ENCODE assay signal across 24 cellular contexts in the genomic region with DNA sequence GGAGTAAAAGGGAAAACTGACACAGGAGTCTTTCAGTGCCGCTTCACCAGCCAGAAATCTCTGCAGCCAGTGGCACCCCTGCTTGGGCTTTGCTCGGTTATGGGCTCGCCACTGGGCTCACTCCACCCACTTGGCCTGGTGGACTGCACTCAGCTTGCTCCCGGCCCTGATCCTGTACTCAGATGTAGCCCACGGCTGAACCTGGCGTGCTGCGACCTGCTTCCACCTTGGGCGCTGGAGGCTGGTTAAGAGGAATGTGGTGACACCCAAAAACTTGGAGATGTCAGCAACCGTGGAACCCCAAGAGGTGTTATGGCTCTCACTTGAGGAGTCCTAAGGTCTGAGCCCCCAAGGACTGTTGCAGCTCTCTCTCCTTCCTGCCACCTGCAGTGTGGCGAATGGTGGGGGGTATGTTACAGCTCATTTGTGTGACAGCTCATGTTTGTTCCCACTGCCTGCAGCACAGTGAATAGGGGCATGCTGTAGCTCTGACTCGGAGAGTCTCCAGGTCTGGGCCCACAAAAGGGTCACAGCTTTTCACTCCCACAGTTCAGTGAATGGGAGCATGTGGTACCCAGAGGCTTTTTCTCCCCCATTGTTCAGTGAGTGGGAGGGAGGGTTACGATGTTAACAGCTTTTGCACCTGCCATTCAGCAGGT.
"Had no signal": no experiment of that assay in that cellular context is flagged by ENCODE, and none has a peak within 500 bp of the region (broad histone marks: within the 10 kb centered on the region; RNA-seq: fewer than 3 reads in every experiment).

No MANE protein-coding gene starts in this region.

- DNase-seq: activated CD4-positive, alpha-beta T cell treated with anti-CD3 and anti-CD28 coated beads, Interleukin-2, amount 50 U/mL, for 1 hour; activated CD4-positive, CD25-positive, alpha-beta regulatory T cell treated with anti-CD3 and anti-CD28 coated beads, Interleukin-2, amount 50 U/mL, for 72 hours; activated CD8-positive, alpha-beta T cell treated with anti-CD3 and anti-CD28 coated beads, Interleukin-2, amount 10 ng/mL, durations not matched to agents 7 days and 5 days; brain microvascular endothelial cell; central memory CD4-positive, alpha-beta T cell; effector memory CD4-positive, alpha-beta T cell; hypothalamus; mesenchymal stem cell; nucleus accumbens; sigmoid colon; stimulated activated CD4-positive, alpha-beta T cell treated with anti-CD3 and anti-CD28 coated beads, Interleukin-4, amount 100 ng/mL, for 1 hour; substantia nigra; T-helper 17 cell; thyroid gland had no signal

- ATAC-seq: activated CD8-positive, alpha-beta T cell treated with anti-CD3 and anti-CD28 coated beads, Interleukin-2, amount 10 ng/mL, durations not matched to agents 7 days and 5 days; activated naive CD4-positive, alpha-beta T cell treated with anti-CD3 and anti-CD28 coated beads, Interleukin-2, amount 50 U/mL, for 72 hours; T-helper 17 cell had no signal

- FAIRE-seq: colon, endothelial cell of umbilical vein, frontal cortex had no signal

- H3K4me1 ChIP-seq: ascending aorta, esophagus muscularis mucosa, sigmoid colon, thyroid gland had no signal

- H3K27me3 ChIP-seq: ascending aorta, brain microvascular endothelial cell, esophagus muscularis mucosa, sigmoid colon, thyroid gland had no signal

- H3K36me3 ChIP-seq: ascending aorta, brain microvascular endothelial cell, esophagus muscularis mucosa, sigmoid colon, thyroid gland had no signal

- H3K27me3 Mint-ChIP-seq: stimulated activated naive CD8-positive, alpha-beta T cell treated with anti-CD3 and anti-CD28 coated beads, Interleukin-15, Interleukin-2, amounts not matched to agents 100 ng/mL and 50 ng/mL, for 24 hours; T-helper 17 cell had no signal

- H3K4me3 ChIP-seq: ascending aorta, esophagus muscularis mucosa, sigmoid colon, thyroid gland had no signal

- H3K4me1 Mint-ChIP-seq: nephron, T-helper 17 cell had no signal

- H3K4me3 Mint-ChIP-seq: activated CD8-positive, alpha-beta T cell treated with anti-CD3 and anti-CD28 coated beads, Interleukin-2, amount 10 ng/mL, durations not matched to agents 7 days and 5 days; activated T-helper 1 cell treated with anti-CD3 and anti-CD28 coated beads, Interleukin-12 subunit alpha, Interleukin-12 subunit beta, Interleukin-2, Interleukin-4 antibody, amounts not matched to agents 30 ng/mL and 10 ng/mL and 1 ng/mL, durations not matched to agents 14 hours and 24 hours and 36 hours; nephron; stimulated activated naive CD8-positive, alpha-beta T cell treated with anti-CD3 and anti-CD28 coated beads, Interleukin-15, Interleukin-2, amounts not matched to agents 100 ng/mL and 50 ng/mL, for 24 hours; T-helper 17 cell had no signal

- H3K9me3 ChIP-seq: ascending aorta, esophagus muscularis mucosa, thyroid gland had no signal

- H3K9me3 Mint-ChIP-seq: nephron had no signal

- H3K27ac Mint-ChIP-seq: activated CD8-positive, alpha-beta T cell treated with anti-CD3 and anti-CD28 coated beads, Interleukin-2, amount 10 ng/mL, durations not matched to agents 7 days and 5 days; activated naive CD4-positive, alpha-beta T cell treated with anti-CD3 and anti-CD28 coated beads, Interleukin-2, amount 50 U/mL, for 72 hours; activated T-helper 1 cell treated with anti-CD3 and anti-CD28 coated beads, Interleukin-12 subunit alpha, Interleukin-12 subunit beta, Interleukin-2, Interleukin-4 antibody, amounts not matched to agents 30 ng/mL and 10 ng/mL and 1 ng/mL, durations not matched to agents 14 hours and 24 hours and 36 hours; nephron; stimulated activated naive CD8-positive, alpha-beta T cell treated with anti-CD3 and anti-CD28 coated beads, Interleukin-15, Interleukin-2, amounts not matched to agents 100 ng/mL and 50 ng/mL, for 24 hours; T-helper 17 cell had no signal

- H3K27ac ChIP-seq: ascending aorta, brain microvascular endothelial cell, esophagus muscularis mucosa, sigmoid colon, thyroid gland, VCaP had no signal
